ENCODE assay signal across 28 cellular contexts in the genomic region with DNA sequence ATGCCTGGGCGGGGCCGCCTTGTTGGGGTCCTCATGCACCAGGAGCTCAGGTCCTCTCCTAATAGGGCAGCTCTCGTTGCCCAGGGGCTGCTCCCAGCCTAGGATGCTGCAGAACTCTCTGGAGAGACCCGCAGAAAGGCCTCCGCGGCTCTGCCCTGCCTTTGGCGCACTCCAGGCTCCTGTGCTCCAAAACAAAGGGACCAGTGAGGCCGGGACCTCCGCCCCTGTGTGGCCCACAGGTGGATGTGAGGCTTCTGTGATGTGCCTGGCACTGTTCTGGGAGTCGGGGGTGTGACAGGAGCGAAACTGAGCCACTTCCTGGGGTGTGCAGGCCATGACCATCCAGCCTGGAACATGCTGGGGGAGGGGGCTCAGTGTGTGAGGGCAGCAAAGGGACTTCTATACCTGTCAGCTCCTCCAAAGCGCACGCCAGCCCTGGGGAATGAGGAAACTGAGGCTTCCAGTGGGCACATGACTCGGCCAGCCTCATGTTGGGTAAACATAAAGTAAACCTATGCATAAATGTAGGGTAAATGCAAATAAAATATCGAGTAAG.
"Had no signal": no experiment of that assay in that cellular context is flagged by ENCODE, and none has a peak within 500 bp of the region (broad histone marks: within the 10 kb centered on the region; RNA-seq: fewer than 3 reads in every experiment).

No MANE protein-coding gene starts in this region.

- H3K36me3 Mint-ChIP-seq: mesothelial cell of epicardium; naive B cell; natural killer cell; stimulated activated effector memory CD8-positive, alpha-beta T cell treated with anti-CD3 and anti-CD28 coated beads, Interleukin-12 subunit alpha, Interleukin-12 subunit beta, amount 100 ng/mL, for 72 hours had no signal

- H3K9me3 ChIP-seq: heart right ventricle, left lung, pancreas, psoas muscle, right atrium auricular region, suprapubic skin, thoracic aorta, tibial artery, upper lobe of right lung had no signal

- H3K27me3 ChIP-seq: right atrium auricular region had no signal

- H3K4me1 Mint-ChIP-seq: natural killer cell; stimulated activated effector memory CD8-positive, alpha-beta T cell treated with anti-CD3 and anti-CD28 coated beads, Interleukin-12 subunit alpha, Interleukin-12 subunit beta, amount 100 ng/mL, for 72 hours had no signal

- ATAC-seq: left colon; left lung; natural killer cell; pancreas; psoas muscle; stimulated activated effector memory CD8-positive, alpha-beta T cell treated with anti-CD3 and anti-CD28 coated beads, Interleukin-12 subunit alpha, Interleukin-12 subunit beta, amount 100 ng/mL, for 72 hours; upper lobe of right lung had no signal

- H3K27ac ChIP-seq: pancreas, psoas muscle, right atrium auricular region, suprapubic skin, thoracic aorta, tibial artery, upper lobe of right lung had no signal

- H3K36me3 ChIP-seq: heart right ventricle, left lung, pancreas, right atrium auricular region, suprapubic skin, thoracic aorta, tibial artery, upper lobe of right lung had no signal

- DNase-seq: heart right ventricle; hippocampal formation; left colon; mesendoderm; naive B cell; natural killer cell; nucleus accumbens; psoas muscle; stimulated activated CD4-positive, alpha-beta T cell treated with anti-CD3 and anti-CD28 coated beads, Interleukin-12 subunit alpha, Interleukin-12 subunit beta, amount 100 ng/mL, for 4 hours; stimulated activated CD4-positive, alpha-beta T cell treated with anti-CD3 and anti-CD28 coated beads, Interleukin-15, amount 100 ng/mL, for 24 hours; stimulated activated CD4-positive, alpha-beta T cell treated with anti-CD3 and anti-CD28 coated beads, Interleukin-2, amount 100 ng/mL, for 24 hours; stimulated activated CD4-positive, alpha-beta T cell treated with anti-CD3 and anti-CD28 coated beads, Interleukin-4, amount 100 ng/mL, for 1 hour; stimulated activated naive CD4-positive, alpha-beta T cell; tibial artery; trophoblast cell; upper lobe of right lung had no signal

- FAIRE-seq: keratinocyte, pancreas, urothelium cell line had no signal

- H3K27ac Mint-ChIP-seq: mesothelial cell of epicardium; naive B cell; natural killer cell; stimulated activated effector memory CD8-positive, alpha-beta T cell treated with anti-CD3 and anti-CD28 coated beads, Interleukin-12 subunit alpha, Interleukin-12 subunit beta, amount 100 ng/mL, for 72 hours; stimulated activated naive CD8-positive, alpha-beta T cell treated with anti-CD3 and anti-CD28 coated beads, Interleukin-15, Interleukin-2, amounts not matched to agents 100 ng/mL and 50 ng/mL, for 24 hours had no signal

- H3K9me3 Mint-ChIP-seq: mesothelial cell of epicardium; naive B cell; natural killer cell; stimulated activated effector memory CD8-positive, alpha-beta T cell treated with anti-CD3 and anti-CD28 coated beads, Interleukin-12 subunit alpha, Interleukin-12 subunit beta, amount 100 ng/mL, for 72 hours; stimulated activated naive CD8-positive, alpha-beta T cell treated with anti-CD3 and anti-CD28 coated beads, Interleukin-15, Interleukin-2, amounts not matched to agents 100 ng/mL and 50 ng/mL, for 24 hours had no signal

- H3K4me3 ChIP-seq: heart right ventricle, left lung, lung, pancreas, psoas muscle, right atrium auricular region, smooth muscle cell, suprapubic skin, thoracic aorta, tibial artery, upper lobe of right lung had no signal

- H3K4me1 ChIP-seq: pancreas, psoas muscle, right atrium auricular region, upper lobe of right lung had no signal

- H3K4me3 Mint-ChIP-seq: mesothelial cell of epicardium; naive B cell; natural killer cell; stimulated activated effector memory CD8-positive, alpha-beta T cell treated with anti-CD3 and anti-CD28 coated beads, Interleukin-12 subunit alpha, Interleukin-12 subunit beta, amount 100 ng/mL, for 72 hours; stimulated activated naive CD8-positive, alpha-beta T cell treated with anti-CD3 and anti-CD28 coated beads, Interleukin-15, Interleukin-2, amounts not matched to agents 100 ng/mL and 50 ng/mL, for 24 hours had no signal
